8 cellular contexts compared by ENCODE assay signal in the genomic region with DNA sequence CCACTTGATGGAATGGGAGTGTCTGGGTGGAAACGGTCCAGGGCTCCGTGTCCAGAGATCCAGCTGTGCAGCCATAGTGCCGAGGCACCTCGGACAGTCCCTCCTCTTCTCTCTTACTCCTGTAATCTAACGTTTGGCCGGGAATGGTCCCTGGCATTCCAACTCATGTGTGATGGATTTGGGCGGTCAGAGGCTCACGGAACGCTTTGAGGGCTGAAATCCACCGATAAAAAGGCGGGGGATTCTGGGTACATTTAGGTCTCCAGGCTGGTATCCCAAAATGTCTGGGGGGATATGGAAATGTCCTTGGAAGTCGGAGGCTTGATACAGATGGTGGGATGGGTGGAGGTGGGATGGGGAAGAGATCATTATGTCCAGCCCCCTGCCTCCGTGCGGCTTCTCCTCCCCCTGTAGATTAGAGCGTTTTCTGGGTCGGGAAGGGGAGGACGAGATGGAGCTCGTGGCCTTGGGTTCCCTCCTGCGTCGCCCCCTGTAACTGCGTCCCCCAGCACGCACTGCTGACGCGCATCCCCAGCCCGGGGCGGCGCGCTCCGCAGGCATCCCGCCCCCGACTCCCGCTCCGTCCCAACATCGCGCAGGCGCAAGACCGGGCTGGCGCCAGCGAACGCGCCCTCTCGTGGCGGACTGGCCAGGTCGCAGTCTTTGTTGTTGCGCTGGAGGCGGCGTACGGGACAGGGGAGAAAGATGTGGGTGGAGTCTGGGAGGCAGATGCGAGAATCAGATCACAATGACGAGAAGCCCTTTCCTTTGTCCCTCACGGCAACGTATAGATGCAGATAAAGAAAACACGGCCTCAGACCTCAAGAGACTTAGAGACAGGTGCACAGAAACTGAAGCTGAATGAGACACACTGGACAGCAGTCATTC. TPM values are rescaled to one million over a fixed set of nuclear protein-coding genes. Genes with fewer than 3 reads are reported as not detected.
DNase-seq lines count a peak whose midpoint lies in the region; ATAC-seq, FAIRE-seq and TF ChIP-seq lines count a peak whose summit lies in the region.

No MANE protein-coding gene starts in this region.

- H3K4me3 ChIP-seq in cardiac fibroblast (replicated peaks in 1 of 2; ENCODE audit: low read depth in 2 of 2, low read length in 2 of 2): peak overlapping the region; percentile 56 to 72
- H3K4me3 ChIP-seq in keratinocyte (ENCODE audit: control insufficient read depth in 2 of 3, extremely low read depth in 1 of 3, insufficient read depth in 2 of 3, low read depth in 1 of 3, low read length in 3 of 3): peak overlapping the region; percentile 50 to 87 (median 73)

- peak overlapping the region; percentile 100 for H3K4me2 ChIP-seq in keratinocyte (ENCODE audit: control insufficient read depth, extremely low read depth, insufficient read depth, low read depth, low read length)

- peaks cover 10% of the 10 kb centered on the region for H3K4me1 Mint-ChIP-seq in WTC11

- peaks cover 33% of the 10 kb centered on the region for H3K27me3 Mint-ChIP-seq in WTC11 (ENCODE audit: low read depth)

- TF ChIP-seq CTCF in WTC11 (IDR thresholded peaks at IDR 0.05) (peak; percentile 64), cardiac fibroblast (IDR thresholded peaks at IDR 0.05; ENCODE audit: low read depth, low read length) (peak; percentile 88), keratinocyte (optimal IDR thresholded peaks at IDR 0.05 in 1 of 3, IDR thresholded peaks at IDR 0.05 in 1 of 3, conservative IDR thresholded peaks at IDR 0.05 in 1 of 3; ENCODE audit: extremely low read depth in 1 of 3, insufficient read depth in 2 of 3, low read length in 3 of 3) (peak; percentile 84 to 99 (median 94))

- no peaks in the 10 kb centered on the region for H4K20me1 ChIP-seq in keratinocyte (ENCODE audit: control insufficient read depth, extremely low read depth, insufficient read depth, low read length)

- FAIRE-seq in keratinocyte (lab: Jason Lieb, UNC): peak; percentile 61

- H3K9me3 Mint-ChIP-seq in WTC11: no peaks in the 10 kb centered on the region

- dilution Hi-C loops in keratinocyte (cut with MboI; ENCODE audit: extremely low pct_ligation_motif_present, low sequenced_read_pairs): no loop called here

- H3K36me3 ChIP-seq in keratinocyte (ENCODE audit: control insufficient read depth in 2 of 2, extremely low read depth in 1 of 2, insufficient read depth in 2 of 2, low read length in 2 of 2): no peaks in the 10 kb centered on the region

- peak overlapping the region; percentile 98 for H2AFZ ChIP-seq in keratinocyte (ENCODE audit: control insufficient read depth, low read length)

- H3K27me3 ChIP-seq in keratinocyte (ENCODE audit: control insufficient read depth, extremely low read depth, insufficient read depth, low read length): no peaks in the 10 kb centered on the region

- peak overlapping the region; percentile 8 for H3K27ac ChIP-seq in keratinocyte (ENCODE audit: control insufficient read depth, insufficient read depth, low read length)

- H3K4me3 Mint-ChIP-seq in WTC11: peak overlapping the region; percentile 79

- H3K79me2 ChIP-seq in keratinocyte (ENCODE audit: control insufficient read depth, insufficient read depth, low read length): no peaks in the 10 kb centered on the region

- no peaks in the 10 kb centered on the region for H3K9me3 ChIP-seq in keratinocyte (ENCODE audit: control insufficient read depth, low read depth, low read length)

- peaks cover 9% of the 10 kb centered on the region for H3K4me1 ChIP-seq in keratinocyte (ENCODE audit: control insufficient read depth, extremely low read depth, insufficient read depth, low read length)

- H3K27ac Mint-ChIP-seq in WTC11: peak overlapping the region; percentile 51

- CTCF ChIA-PET in WTC11 (lab: Charles Lee): interaction anchor here (0.6 to 2.7 kb wide), 37 partner anchors 8 to 236 kb away, joined by 3 to 46 read pairs (median 5); a partner anchor contains a TSS

- ATAC-seq in GM18873 (IDR thresholded peaks at IDR 0.05; ENCODE audit: low FRiP score, unreplicated experiment) (peak; percentile 69), HG03159 (IDR thresholded peaks at IDR 0.05; ENCODE audit: unreplicated experiment) (peak; percentile 84), WTC11 (peak; percentile 92)

- POLR2A ChIA-PET in WTC11 (lab: Charles Lee): interaction anchor here (0.6 to 2.4 kb wide), 6 partner anchors 9 to 60 kb away, joined by 3 to 22 read pairs (median 4); no protein-coding TSS in a partner anchor

- DNase-seq in AG08395 (ENCODE audit: low spot score): peak; percentile 99
- DNase-seq in NCI-H226: peak; percentile 68
- peak; percentile 96 for DNase-seq in WTC11 (ENCODE audit: low spot score)
- peak; percentile 89 to 93 for DNase-seq in cardiac fibroblast (ENCODE audit: low read depth in 2 of 2)
- DNase-seq in keratinocyte (ENCODE audit: low read depth, low spot score): no peak
- DNase-seq in stimulated activated CD4-positive, alpha-beta T cell treated with anti-CD3 and anti-CD28 coated beads, Interleukin-12 subunit alpha, Interleukin-12 subunit beta, amount 100 ng/mL, for 4 hours: peak; percentile 96

- H3K36me3 Mint-ChIP-seq in WTC11: no peaks in the 10 kb centered on the region

- H3K9me1 ChIP-seq in keratinocyte (ENCODE audit: control insufficient read depth, extremely low read depth, insufficient read depth, low read length): no peaks in the 10 kb centered on the region

- peak overlapping the region; percentile 56 for H3K9ac ChIP-seq in keratinocyte (ENCODE audit: control insufficient read depth, extremely low read depth, insufficient read depth, low read length)

TF ChIP-seq in WTC11, 78 proteins besides CTCF, POLR2A, EP300 and RAD21 (continues in another document):
- TF ChIP-seq, protein P1, sequence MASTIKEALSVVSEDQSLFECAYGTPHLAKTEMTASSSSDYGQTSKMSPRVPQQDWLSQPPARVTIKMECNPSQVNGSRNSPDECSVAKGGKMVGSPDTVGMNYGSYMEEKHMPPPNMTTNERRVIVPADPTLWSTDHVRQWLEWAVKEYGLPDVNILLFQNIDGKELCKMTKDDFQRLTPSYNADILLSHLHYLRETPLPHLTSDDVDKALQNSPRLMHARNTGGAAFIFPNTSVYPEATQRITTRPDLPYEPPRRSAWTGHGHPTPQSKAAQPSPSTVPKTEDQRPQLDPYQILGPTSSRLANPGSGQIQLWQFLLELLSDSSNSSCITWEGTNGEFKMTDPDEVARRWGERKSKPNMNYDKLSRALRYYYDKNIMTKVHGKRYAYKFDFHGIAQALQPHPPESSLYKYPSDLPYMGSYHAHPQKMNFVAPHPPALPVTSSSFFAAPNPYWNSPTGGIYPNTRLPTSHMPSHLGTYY (CRISPR knock-in tag; IDR thresholded peaks at IDR 0.05): no peak
- no peak for TF ChIP-seq JAZF1 (CRISPR knock-in tag; IDR thresholded peaks at IDR 0.05)
- TF ChIP-seq ETV6 (CRISPR knock-in tag; IDR thresholded peaks at IDR 0.05): peak; percentile 86
- no peak for TF ChIP-seq IRF2 (CRISPR knock-in tag; IDR thresholded peaks at IDR 0.05; ENCODE audit: borderline replicate concordance, low read depth)
- 0 out of 2 replicates have a peak, but pooled peaks have one; percentile 79 for TF ChIP-seq CREB1 (CRISPR knock-in tag; IDR thresholded peaks at IDR 0.05)

RNA-seq across cellular contexts. Expression of a gene that starts 4.5 kb away (rescaled TPM):
- total RNA-seq in WTC11 (2021): 0.39 to 1.0 TPM in 2 of 3 replicates, not detected in the other
- polyA plus RNA-seq in keratinocyte: not detected in 3 replicates
- polyA plus RNA-seq in keratinocyte (2011; ENCODE audit: low read depth): not detected
- not detected in 2 replicates for polyA plus RNA-seq in keratinocyte (2011; cell fraction: cytosol; rRNA removed)
- polyA plus RNA-seq in keratinocyte (2011; cell fraction: nucleus; rRNA removed): not detected in 2 replicates
- not detected in 2 replicates for polyA plus RNA-seq in keratinocyte (2012; ENCODE audit: low replicate concordance)
- polyA minus RNA-seq in keratinocyte: not detected in 3 replicates
- polyA minus RNA-seq in keratinocyte (2011; cell fraction: cytosol; rRNA and poly(A)+ RNA removed): not detected
- polyA minus RNA-seq in keratinocyte (2011; cell fraction: nucleus; rRNA and poly(A)+ RNA removed): not detected in 2 replicates

RNA-seq across cellular contexts. Expression of a gene that starts 10.8 kb away (rescaled TPM):
- total RNA-seq in WTC11 (2021): 20.4 to 21.7 TPM (median 20.6 TPM) in 3 replicates
- 15.2 to 18.2 TPM (median 16.1 TPM) in 3 replicates for polyA plus RNA-seq in keratinocyte
- 22.8 TPM for polyA plus RNA-seq in keratinocyte (2011; ENCODE audit: low read depth)
- polyA plus RNA-seq in keratinocyte (2011; cell fraction: cytosol; rRNA removed): 8.3 and 13.7 TPM in 2 replicates
- 28.4 and 30.6 TPM in 2 replicates for polyA plus RNA-seq in keratinocyte (2011; cell fraction: nucleus; rRNA removed)
- polyA plus RNA-seq in keratinocyte (2012; ENCODE audit: low replicate concordance): 14.4 and 28.8 TPM in 2 replicates
- polyA minus RNA-seq in keratinocyte: 16.8 to 19.3 TPM (median 18.8 TPM) in 3 replicates
- 31.7 TPM for polyA minus RNA-seq in keratinocyte (2011; cell fraction: cytosol; rRNA and poly(A)+ RNA removed)
- 12.8 and 15.4 TPM in 2 replicates for polyA minus RNA-seq in keratinocyte (2011; cell fraction: nucleus; rRNA and poly(A)+ RNA removed)

RNA-seq across cellular contexts. Expression of a gene that starts 31.3 kb away (rescaled TPM):
- 4.5 to 6.0 TPM (median 5.9 TPM) in 3 replicates for total RNA-seq in WTC11 (2021)
- 0.02 to 0.06 TPM in 2 of 3 replicates, not detected in the other for polyA plus RNA-seq in keratinocyte
- polyA plus RNA-seq in keratinocyte (2011; ENCODE audit: low read depth): not detected
- 0.06 TPM in 1 of 2 replicates, not detected in the other for polyA plus RNA-seq in keratinocyte (2011; cell fraction: cytosol; rRNA removed)
- polyA plus RNA-seq in keratinocyte (2011; cell fraction: nucleus; rRNA removed): 0.10 and 0.24 TPM in 2 replicates
- polyA plus RNA-seq in keratinocyte (2012; ENCODE audit: low replicate concordance): 0.08 and 0.16 TPM in 2 replicates
- polyA minus RNA-seq in keratinocyte: not detected in 3 replicates
- polyA minus RNA-seq in keratinocyte (2011; cell fraction: cytosol; rRNA and poly(A)+ RNA removed): not detected
- not detected in 2 replicates for polyA minus RNA-seq in keratinocyte (2011; cell fraction: nucleus; rRNA and poly(A)+ RNA removed)

RNA-seq across cellular contexts. Expression of a gene that starts 40.2 kb away (rescaled TPM):
- total RNA-seq in WTC11 (2021): 46.1 to 52.1 TPM (median 50.4 TPM) in 3 replicates
- polyA plus RNA-seq in keratinocyte: 0.55 to 2.3 TPM (median 1.4 TPM) in 3 replicates
- polyA plus RNA-seq in keratinocyte (2011; ENCODE audit: low read depth): 8.2 TPM
- polyA plus RNA-seq in keratinocyte (2011; cell fraction: cytosol; rRNA removed): 0.72 and 2.0 TPM in 2 replicates
- 13.9 and 21.5 TPM in 2 replicates for polyA plus RNA-seq in keratinocyte (2011; cell fraction: nucleus; rRNA removed)
- polyA plus RNA-seq in keratinocyte (2012; ENCODE audit: low replicate concordance): 3.5 and 14.3 TPM in 2 replicates
- polyA minus RNA-seq in keratinocyte: 2.0 to 28.2 TPM (median 4.1 TPM) in 3 replicates
- polyA minus RNA-seq in keratinocyte (2011; cell fraction: cytosol; rRNA and poly(A)+ RNA removed): 6.5 TPM
- 9.9 and 10.6 TPM in 2 replicates for polyA minus RNA-seq in keratinocyte (2011; cell fraction: nucleus; rRNA and poly(A)+ RNA removed)
